ENCODE assay signal across 20 cellular contexts in genomic region chr22:23511627-23512347, GRCh38.
DNase-seq lines count a peak whose midpoint lies in the region; ATAC-seq, FAIRE-seq and TF ChIP-seq lines count a peak whose summit lies in the region.
"Had no signal": no experiment of that assay in that cellular context is flagged by ENCODE, and none has a peak within 500 bp of the region (broad histone marks: within the 10 kb centered on the region; RNA-seq: fewer than 3 reads in every experiment).

No MANE protein-coding gene starts in this region.

- FAIRE-seq in H1 (lab: Jason Lieb, UNC), result no peak
- FAIRE-seq: H54 had no signal

- no peak overlapping the region for H2BK15ac ChIP-seq in H1 (ENCODE audit: low read length)

- POLR2A ChIA-PET in H1 (lab: Charles Lee; ENCODE audit: partially characterized antibody), result no interaction called here
- POLR2A ChIA-PET in activated CD8-positive, alpha-beta T cell treated with anti-CD3 and anti-CD28 coated beads for 36 hours (lab: Charles Lee), result no interaction called here

- peaks cover 40% of the 10 kb centered on the region for H3K4me1 Mint-ChIP-seq in neural progenitor cell
- H3K4me1 Mint-ChIP-seq in stimulated activated effector memory CD8-positive, alpha-beta T cell treated with anti-CD3 and anti-CD28 coated beads, Interleukin-12 subunit alpha, Interleukin-12 subunit beta, amount 100 ng/mL, for 72 hours, result no peaks in the 10 kb centered on the region
- H3K4me1 Mint-ChIP-seq in activated CD8-positive, alpha-beta T cell treated with anti-CD3 and anti-CD28 coated beads for 36 hours (ENCODE audit: low read depth), result no peaks in the 10 kb centered on the region
- H3K4me1 Mint-ChIP-seq: CD14-positive monocyte had no signal

- H3F3A ChIP-seq in neural progenitor cell (ENCODE audit: low read depth), result no peaks in the 10 kb centered on the region

- no peak for TF ChIP-seq EP300 in H1 (IDR thresholded peaks at IDR 0.05; ENCODE audit: borderline replicate concordance in 1 of 2, low read depth in 2 of 2, low read length in 2 of 2)

- no peak overlapping the region for H2BK12ac ChIP-seq in H1 (ENCODE audit: low read depth, low read length)

- H4K20me1 ChIP-seq in H1 (replicated peaks in 1 of 2; ENCODE audit: control insufficient read depth in 1 of 2, insufficient read depth in 2 of 2, low read length in 2 of 2), result peaks cover 0 to 1% of the 10 kb centered on the region in 2 experiments
- no peaks in the 10 kb centered on the region for H4K20me1 ChIP-seq in neural progenitor cell (ENCODE audit: low read depth)

- H3K9me3 ChIP-seq in H1 (ENCODE audit: insufficient read depth in 2 of 2, low read depth in 1 of 2, low read length in 1 of 2) (no peaks in the 10 kb centered on the region), neural progenitor cell (ENCODE audit: low read depth) (no peaks in the 10 kb centered on the region), stomach smooth muscle (ENCODE audit: control insufficient read depth in 2 of 2, low read length in 2 of 2) (no peaks in the 10 kb centered on the region)

- no peaks in the 10 kb centered on the region for H3K36me3 ChIP-seq in H1 (ENCODE audit: control insufficient read depth in 2 of 4, insufficient read depth in 4 of 4, low read length in 3 of 4)
- H3K36me3 ChIP-seq in neural progenitor cell, result no peaks in the 10 kb centered on the region
- H3K36me3 ChIP-seq in stomach smooth muscle (ENCODE audit: control insufficient read depth in 2 of 2, insufficient read depth in 2 of 2, low read length in 2 of 2), result no peaks in the 10 kb centered on the region

- H2BK20ac ChIP-seq in H1 (ENCODE audit: low read length), result no peak overlapping the region

- no peak overlapping the region for H3K4ac ChIP-seq in H1 (replicated peaks; ENCODE audit: insufficient read length, low read depth, low read length)

- H3K4me3 Mint-ChIP-seq in neural progenitor cell, result peak overlapping the region; percentile 69
- no peak overlapping the region for H3K4me3 Mint-ChIP-seq in stimulated activated effector memory CD8-positive, alpha-beta T cell treated with anti-CD3 and anti-CD28 coated beads, Interleukin-12 subunit alpha, Interleukin-12 subunit beta, amount 100 ng/mL, for 72 hours
- H3K4me3 Mint-ChIP-seq in activated CD8-positive, alpha-beta T cell treated with anti-CD3 and anti-CD28 coated beads for 36 hours, result no peak overlapping the region
- H3K4me3 Mint-ChIP-seq: CD14-positive monocyte, HFFc6 had no signal

- H3K23me2 ChIP-seq in H1 (ENCODE audit: low read depth, low read length), result no peaks in the 10 kb centered on the region

- peak; percentile 25 for DNase-seq in NCI-H748 (lab: John Stamatoyannopoulos, UW; ENCODE audit: unreplicated experiment)
- no peak for DNase-seq in NCI-H748 treated with DMSO at 0.1 percent for 48 hours (lab: John Stamatoyannopoulos, UW)
- no peak for DNase-seq in H1 (ENCODE audit: low read depth in 1 of 2, low spot score in 2 of 2)
- DNase-seq in neural progenitor cell (ENCODE audit: low spot score), result no peak
- DNase-seq in stimulated activated effector memory CD8-positive, alpha-beta T cell treated with anti-CD3 and anti-CD28 coated beads, Interleukin-12 subunit alpha, Interleukin-12 subunit beta, amount 100 ng/mL, for 72 hours (ENCODE audit: low spot score in 2 of 2), result no peak
- no peak for DNase-seq in activated CD8-positive, alpha-beta T cell treated with anti-CD3 and anti-CD28 coated beads for 36 hours
- DNase-seq: 8988T, DMS 273 treated with DMSO at 0.1 percent for 48 hours, DND-41, HFFc6, NCI-H146, NCI-H2029 treated with DMSO at 0.1 percent for 48 hours, NCI-H2171, NCI-H526, SHP77 had no signal

- no peak for TF ChIP-seq CTCF in H1 (IDR thresholded peaks at IDR 0.05; ENCODE audit: control extremely low read depth in 1 of 3, insufficient read depth in 1 of 3, low read depth in 1 of 3, low read length in 3 of 3)
- no peak for TF ChIP-seq CTCF in neural progenitor cell (IDR thresholded peaks at IDR 0.05)
- TF ChIP-seq CTCF in activated CD8-positive, alpha-beta T cell treated with anti-CD3 and anti-CD28 coated beads for 36 hours (IDR thresholded peaks at IDR 0.05), result no peak

- H3K9me3 Mint-ChIP-seq in neural progenitor cell, result no peaks in the 10 kb centered on the region
- H3K9me3 Mint-ChIP-seq in stimulated activated effector memory CD8-positive, alpha-beta T cell treated with anti-CD3 and anti-CD28 coated beads, Interleukin-12 subunit alpha, Interleukin-12 subunit beta, amount 100 ng/mL, for 72 hours, result no peaks in the 10 kb centered on the region
- no peaks in the 10 kb centered on the region for H3K9me3 Mint-ChIP-seq in activated CD8-positive, alpha-beta T cell treated with anti-CD3 and anti-CD28 coated beads for 36 hours
- H3K9me3 Mint-ChIP-seq: CD14-positive monocyte, HFFc6 had no signal

- H3K18ac ChIP-seq in H1 (ENCODE audit: extremely low read depth, low read length), result no peak overlapping the region

- H4K5ac ChIP-seq in H1 (ENCODE audit: insufficient read length, low read depth, low read length), result no peak overlapping the region

- H3K36me3 Mint-ChIP-seq in neural progenitor cell, result peaks cover 3% of the 10 kb centered on the region
- no peaks in the 10 kb centered on the region for H3K36me3 Mint-ChIP-seq in stimulated activated effector memory CD8-positive, alpha-beta T cell treated with anti-CD3 and anti-CD28 coated beads, Interleukin-12 subunit alpha, Interleukin-12 subunit beta, amount 100 ng/mL, for 72 hours
- no peaks in the 10 kb centered on the region for H3K36me3 Mint-ChIP-seq in activated CD8-positive, alpha-beta T cell treated with anti-CD3 and anti-CD28 coated beads for 36 hours (ENCODE audit: low read depth)
- H3K36me3 Mint-ChIP-seq: CD14-positive monocyte had no signal

- H3K14ac ChIP-seq in H1 (ENCODE audit: insufficient read length), result no peak overlapping the region

- H4K91ac ChIP-seq in H1 (replicated peaks; ENCODE audit: insufficient read length, low read length), result no peak overlapping the region

- no peaks in the 10 kb centered on the region for H3K79me1 ChIP-seq in H1 (ENCODE audit: low read depth, low read length)

- H3K23ac ChIP-seq in H1 (ENCODE audit: insufficient read length), result no peak overlapping the region

- no peak overlapping the region for H3K56ac ChIP-seq in H1 (replicated peaks; ENCODE audit: insufficient read length, low read depth, low read length)

- H2AFZ ChIP-seq in H1 (ENCODE audit: low read length) (no peak overlapping the region), neural progenitor cell (replicated peaks) (no peak overlapping the region)

- no peak overlapping the region for H2BK120ac ChIP-seq in H1 (replicated peaks; ENCODE audit: low read depth, low read length)

- peaks cover 10% of the 10 kb centered on the region for H3K27me3 Mint-ChIP-seq in neural progenitor cell (ENCODE audit: insufficient read depth, low read depth)
- H3K27me3 Mint-ChIP-seq in activated CD8-positive, alpha-beta T cell treated with anti-CD3 and anti-CD28 coated beads for 36 hours, result no peaks in the 10 kb centered on the region

- H3K9ac ChIP-seq in H1 (replicated peaks in 1 of 4; ENCODE audit: extremely low read depth in 1 of 4, low read depth in 3 of 4, low read length in 3 of 4) (no peak overlapping the region), neural progenitor cell (no peak overlapping the region), stomach smooth muscle (ENCODE audit: low read length in 2 of 2) (peak overlapping the region in 1 of 2 donors; percentile 5)
- H3K9ac ChIP-seq: KMS-11 had no signal

- no peaks in the 10 kb centered on the region for H3K79me2 ChIP-seq in H1 (ENCODE audit: control insufficient read depth in 1 of 2, insufficient read depth in 2 of 2, low read length in 2 of 2)
- no peaks in the 10 kb centered on the region for H3K79me2 ChIP-seq in neural progenitor cell (ENCODE audit: low read depth)

- TF ChIP-seq POLR2A in H1 (IDR thresholded peaks at IDR 0.05; ENCODE audit: control extremely low read depth in 1 of 2, low read depth in 2 of 2, low read length in 2 of 2), result no peak

- no peak overlapping the region for H4K8ac ChIP-seq in H1 (ENCODE audit: extremely low read depth, insufficient read depth, low read length)

- no peak overlapping the region for H2BK5ac ChIP-seq in H1 (ENCODE audit: low read depth, low read length)

- CTCF ChIA-PET in H1 (lab: Charles Lee; ENCODE audit: partially characterized antibody), result no interaction called here
- CTCF ChIA-PET in activated CD8-positive, alpha-beta T cell treated with anti-CD3 and anti-CD28 coated beads for 36 hours (lab: Charles Lee), result no interaction called here

- H3K4me1 ChIP-seq in H1 (replicated peaks in 1 of 4; ENCODE audit: control insufficient read depth in 3 of 4, insufficient read depth in 4 of 4, low read length in 3 of 4), result no peaks in the 10 kb centered on the region; a peak in 1 of 7 replicates
- no peaks in the 10 kb centered on the region for H3K4me1 ChIP-seq in neural progenitor cell
- peaks cover 49% of the 10 kb centered on the region for H3K4me1 ChIP-seq in stomach smooth muscle (ENCODE audit: control insufficient read depth, insufficient read depth, low read length)

- H3K4me3 ChIP-seq in H1 (ENCODE audit: extremely low read depth in 1 of 4, insufficient read depth in 2 of 4, low read depth in 3 of 4, low read length in 4 of 4) (no peak overlapping the region), neural progenitor cell (no peak overlapping the region), stomach smooth muscle (ENCODE audit: low read length in 2 of 2) (no peak overlapping the region)

- H3K27ac ChIP-seq in H1 (ENCODE audit: low read depth, low read length) (no peak overlapping the region), neural progenitor cell (no peak overlapping the region), stomach smooth muscle (ENCODE audit: low read length) (peak overlapping the region; percentile 91)
- H3K27ac ChIP-seq: KMS-11 had no signal

- WGBS in H1 (ENCODE audit: extremely low coverage in 1 of 2, insufficient coverage in 1 of 2, insufficient read length in 1 of 2, insufficient replicate concordance in 2 of 2, low coverage in 1 of 2, low lambda C conversion rate in 2 of 2, missing lambda C conversion rate in 1 of 2), 2 experiments, result 72% methylated on average over 18 of the region's 19 CpGs; no CpG with 5 or more reads in 1 of the 2 experiments

- no peak for TF ChIP-seq RAD21 in H1 (IDR thresholded peaks at IDR 0.05 in 1 of 2, conservative IDR thresholded peaks at IDR 0.05 in 1 of 2; ENCODE audit: low read depth in 2 of 2, low read length in 2 of 2)

- H3K27ac Mint-ChIP-seq in neural progenitor cell, result peak overlapping the region; percentile 99
- H3K27ac Mint-ChIP-seq in stimulated activated effector memory CD8-positive, alpha-beta T cell treated with anti-CD3 and anti-CD28 coated beads, Interleukin-12 subunit alpha, Interleukin-12 subunit beta, amount 100 ng/mL, for 72 hours, result no peak overlapping the region
- no peak overlapping the region for H3K27ac Mint-ChIP-seq in activated CD8-positive, alpha-beta T cell treated with anti-CD3 and anti-CD28 coated beads for 36 hours
- H3K27ac Mint-ChIP-seq: HFFc6 had no signal

- H3K4me2 ChIP-seq in H1 (ENCODE audit: insufficient read depth in 1 of 2, low read depth in 2 of 2, low read length in 2 of 2) (no peak overlapping the region), neural progenitor cell (no peak overlapping the region)
- H3K4me2 ChIP-seq: KMS-11 had no signal

- H3K27me3 ChIP-seq in H1 (replicated peaks in 1 of 4; ENCODE audit: control insufficient read depth in 3 of 4, extremely low read depth in 1 of 4, insufficient read depth in 3 of 4, low read length in 3 of 4) (peaks cover 0 to 6% (median 3%) of the 10 kb centered on the region in 4 experiments; a peak in 4 of 7 replicates), neural progenitor cell (no peaks in the 10 kb centered on the region), stomach smooth muscle (ENCODE audit: control insufficient read depth in 1 of 2, insufficient read depth in 2 of 2, low read length in 2 of 2) (no peaks in the 10 kb centered on the region)

- intact Hi-C loops in activated CD8-positive, alpha-beta T cell treated with anti-CD3 and anti-CD28 coated beads for 36 hours (cut with micrococcal nuclease), result no loop called here

- peak overlapping the region; percentile 53; the same call in 1 of the 2 replicates for H2AK5ac ChIP-seq in H1 (ENCODE audit: low read depth, low read length)

- no peak for ATAC-seq in HG02973 (IDR thresholded peaks at IDR 0.05; ENCODE audit: unreplicated experiment)
- ATAC-seq in stimulated activated effector memory CD8-positive, alpha-beta T cell treated with anti-CD3 and anti-CD28 coated beads, Interleukin-12 subunit alpha, Interleukin-12 subunit beta, amount 100 ng/mL, for 72 hours, result no peak
- no peak for ATAC-seq in activated CD8-positive, alpha-beta T cell treated with anti-CD3 and anti-CD28 coated beads for 36 hours
